Comparison of ENCODE assay signal across 10 cellular contexts in the genomic region with DNA sequence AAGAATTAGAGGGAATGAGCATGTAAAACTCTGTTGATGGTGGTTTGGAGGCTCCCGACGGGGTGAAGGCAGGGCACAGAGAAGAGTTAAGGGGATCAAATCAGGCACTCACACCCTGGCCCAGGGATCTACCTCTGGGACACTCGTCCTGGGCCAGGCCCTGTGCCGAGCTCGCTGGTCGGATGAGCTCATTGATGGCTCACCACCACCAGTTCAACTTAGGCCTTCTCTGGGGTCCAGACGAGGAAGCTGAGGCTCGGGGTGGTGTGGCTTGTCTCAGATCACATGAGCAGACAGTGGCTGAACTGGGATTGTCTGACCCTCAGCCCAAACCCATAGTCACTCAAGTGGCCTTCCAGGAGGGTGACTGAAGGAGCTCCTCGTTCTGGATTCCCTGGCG. TPM values are rescaled to one million over a fixed set of nuclear protein-coding genes. Genes with fewer than 3 reads are reported as not detected.
DNase-seq lines count a peak whose midpoint lies in the region; ATAC-seq and FAIRE-seq lines count a peak whose summit lies in the region.
"Had no signal": no experiment of that assay in that cellular context is flagged by ENCODE, and none has a peak within 500 bp of the region (broad histone marks: within the 10 kb centered on the region; RNA-seq: fewer than 3 reads in every experiment).

No MANE protein-coding gene starts in this region.

- DNase-seq in activated CD8-positive, alpha-beta memory T cell treated with anti-CD3 and anti-CD28 coated beads, Interleukin-2, amount 10 ng/mL, durations not matched to agents 7 days and 5 days: no peak
- no peak for DNase-seq in activated CD8-positive, alpha-beta memory T cell treated with anti-CD3 and anti-CD28 coated beads, Interleukin-2, amount 50 U/mL, for 4 hours
- no peak for DNase-seq in stimulated activated naive CD8-positive, alpha-beta T cell treated with anti-CD3 and anti-CD28 coated beads, Interleukin-15, amount 100 ng/mL, for 72 hours
- DNase-seq in SIG-M5 treated with dmso at 0.1 percent for 504 hours (lab: John Stamatoyannopoulos, UW; ENCODE audit: unreplicated experiment) (no peak), sciatic nerve (ENCODE audit: low spot score) (no peak), urothelium cell line (ENCODE audit: low spot score) (no peak)
- DNase-seq: activated CD4-positive, CD25-positive, alpha-beta regulatory T cell; AML-193 had no signal

- H3K4me1 Mint-ChIP-seq in activated CD8-positive, alpha-beta memory T cell treated with anti-CD3 and anti-CD28 coated beads, Interleukin-2, amount 10 ng/mL, durations not matched to agents 7 days and 5 days: peaks cover 60% of the 10 kb centered on the region
- peaks cover 33% of the 10 kb centered on the region for H3K4me1 Mint-ChIP-seq in activated T-helper 17 cell treated with anti-CD3 and anti-CD28 coated beads, Interleukin-2, amount 50 U/mL, for 72 hours
- peaks cover 62% of the 10 kb centered on the region for H3K4me1 Mint-ChIP-seq in stimulated activated naive CD8-positive, alpha-beta T cell treated with anti-CD3 and anti-CD28 coated beads, Interleukin-15, amount 100 ng/mL, for 72 hours

- CTCF ChIA-PET in activated CD8-positive, alpha-beta memory T cell treated with anti-CD3 and anti-CD28 coated beads, Interleukin-2, amount 10 ng/mL, durations not matched to agents 7 days and 5 days (lab: Charles Lee): interaction anchor here (0.8 to 2.4 kb wide), 6 partner anchors 8 to 36 kb away, joined by 3 to 11 read pairs (median 4); partner anchors contain the start of genes IER2 and STX10

- peaks cover 24% of the 10 kb centered on the region for H3K36me3 ChIP-seq in iPS-15b (ENCODE audit: control insufficient read depth, insufficient read depth, low read length)

- H3K4me3 Mint-ChIP-seq in activated CD8-positive, alpha-beta memory T cell treated with anti-CD3 and anti-CD28 coated beads, Interleukin-2, amount 10 ng/mL, durations not matched to agents 7 days and 5 days: peak overlapping the region; percentile 74
- H3K4me3 Mint-ChIP-seq in activated T-helper 17 cell treated with anti-CD3 and anti-CD28 coated beads, Interleukin-2, amount 50 U/mL, for 72 hours: peak overlapping the region; percentile 80
- H3K4me3 Mint-ChIP-seq in stimulated activated naive CD8-positive, alpha-beta T cell treated with anti-CD3 and anti-CD28 coated beads, Interleukin-15, amount 100 ng/mL, for 72 hours: peak overlapping the region; percentile 82 to 87

- H3K27ac Mint-ChIP-seq in activated CD8-positive, alpha-beta memory T cell treated with anti-CD3 and anti-CD28 coated beads, Interleukin-2, amount 10 ng/mL, durations not matched to agents 7 days and 5 days: no peak overlapping the region
- peak overlapping the region; percentile 63 for H3K27ac Mint-ChIP-seq in activated T-helper 17 cell treated with anti-CD3 and anti-CD28 coated beads, Interleukin-2, amount 50 U/mL, for 72 hours
- peak overlapping the region; percentile 37 to 86 for H3K27ac Mint-ChIP-seq in stimulated activated naive CD8-positive, alpha-beta T cell treated with anti-CD3 and anti-CD28 coated beads, Interleukin-15, amount 100 ng/mL, for 72 hours

- no peaks in the 10 kb centered on the region for H3K9me3 Mint-ChIP-seq in activated CD8-positive, alpha-beta memory T cell treated with anti-CD3 and anti-CD28 coated beads, Interleukin-2, amount 10 ng/mL, durations not matched to agents 7 days and 5 days (ENCODE audit: low read depth)
- H3K9me3 Mint-ChIP-seq in activated T-helper 17 cell treated with anti-CD3 and anti-CD28 coated beads, Interleukin-2, amount 50 U/mL, for 72 hours: no peaks in the 10 kb centered on the region
- H3K9me3 Mint-ChIP-seq in stimulated activated naive CD8-positive, alpha-beta T cell treated with anti-CD3 and anti-CD28 coated beads, Interleukin-15, amount 100 ng/mL, for 72 hours: no peaks in the 10 kb centered on the region

- peak overlapping the region; percentile 61 for H3K9ac ChIP-seq in iPS-15b (ENCODE audit: low read depth, low read length)

- H3K27me3 ChIP-seq in iPS-15b (ENCODE audit: control insufficient read depth, insufficient read depth, low read length): no peaks in the 10 kb centered on the region

- no peaks in the 10 kb centered on the region for H3K27me3 Mint-ChIP-seq in activated CD8-positive, alpha-beta memory T cell treated with anti-CD3 and anti-CD28 coated beads, Interleukin-2, amount 10 ng/mL, durations not matched to agents 7 days and 5 days
- H3K27me3 Mint-ChIP-seq in activated T-helper 17 cell treated with anti-CD3 and anti-CD28 coated beads, Interleukin-2, amount 50 U/mL, for 72 hours: no peaks in the 10 kb centered on the region
- H3K27me3 Mint-ChIP-seq in stimulated activated naive CD8-positive, alpha-beta T cell treated with anti-CD3 and anti-CD28 coated beads, Interleukin-15, amount 100 ng/mL, for 72 hours: no peaks in the 10 kb centered on the region

- peaks cover 28% of the 10 kb centered on the region for H3K4me1 ChIP-seq in iPS-15b (ENCODE audit: control insufficient read depth, insufficient read depth, low read length)

- H3K9me3 ChIP-seq in iPS-15b (ENCODE audit: control insufficient read depth, insufficient read depth, low read length): no peaks in the 10 kb centered on the region

- FAIRE-seq in urothelium cell line (lab: Jason Lieb, UNC): no peak

- H3K4me3 ChIP-seq in iPS-15b (ENCODE audit: low read depth, low read length): peak overlapping the region; percentile 88

- intact Hi-C loops in sciatic nerve (cut with DNase I): no loop called here

- H3K36me3 Mint-ChIP-seq in activated CD8-positive, alpha-beta memory T cell treated with anti-CD3 and anti-CD28 coated beads, Interleukin-2, amount 10 ng/mL, durations not matched to agents 7 days and 5 days: peaks cover 1% of the 10 kb centered on the region
- peaks cover 74% of the 10 kb centered on the region for H3K36me3 Mint-ChIP-seq in activated T-helper 17 cell treated with anti-CD3 and anti-CD28 coated beads, Interleukin-2, amount 50 U/mL, for 72 hours (ENCODE audit: low read depth)

- no peak for ATAC-seq in activated CD8-positive, alpha-beta memory T cell treated with anti-CD3 and anti-CD28 coated beads, Interleukin-2, amount 10 ng/mL, durations not matched to agents 7 days and 5 days
- no peak for ATAC-seq in activated T-helper 17 cell treated with anti-CD3 and anti-CD28 coated beads, Interleukin-2, amount 50 U/mL, for 72 hours (replicated peaks)
- no peak for ATAC-seq in stimulated activated naive CD8-positive, alpha-beta T cell treated with anti-CD3 and anti-CD28 coated beads, Interleukin-15, amount 100 ng/mL, for 72 hours
- no peak for ATAC-seq in sciatic nerve

RNA-seq across cellular contexts. Expression of gene NACC1, which starts 1.6 kb away (rescaled TPM):
- total RNA-seq in activated CD8-positive, alpha-beta memory T cell treated with anti-CD3 and anti-CD28 coated beads, Interleukin-2, amount 10 ng/mL, durations not matched to agents 7 days and 5 days: 10 to 100 TPM; 82.2 to 96.0 TPM
- 10 to 100 TPM; 70.8 to 80.6 TPM for total RNA-seq in activated T-helper 17 cell treated with anti-CD3 and anti-CD28 coated beads, Interleukin-2, amount 50 U/mL, for 72 hours
- 30.7 TPM for total RNA-seq in sciatic nerve

RNA-seq across cellular contexts. Expression of gene TRMT1, which starts 3.1 kb away (rescaled TPM):
- total RNA-seq in activated CD8-positive, alpha-beta memory T cell treated with anti-CD3 and anti-CD28 coated beads, Interleukin-2, amount 10 ng/mL, durations not matched to agents 7 days and 5 days: 10 to 100 TPM; 43.2 to 50.2 TPM
- total RNA-seq in activated T-helper 17 cell treated with anti-CD3 and anti-CD28 coated beads, Interleukin-2, amount 50 U/mL, for 72 hours: 10 to 100 TPM; 66.4 to 83.2 TPM
- 34.7 TPM for total RNA-seq in sciatic nerve

RNA-seq across cellular contexts. Expression of gene LYL1, which starts 17.0 kb away (rescaled TPM):
- under 1 TPM; 0.49 to 0.64 TPM for total RNA-seq in activated CD8-positive, alpha-beta memory T cell treated with anti-CD3 and anti-CD28 coated beads, Interleukin-2, amount 10 ng/mL, durations not matched to agents 7 days and 5 days
- total RNA-seq in activated T-helper 17 cell treated with anti-CD3 and anti-CD28 coated beads, Interleukin-2, amount 50 U/mL, for 72 hours: 1 to 10 TPM; 1.1 to 1.6 TPM
- 20.2 TPM for total RNA-seq in sciatic nerve

RNA-seq across cellular contexts. Expression of gene STX10, which starts 30.5 kb away (rescaled TPM):
- total RNA-seq in activated CD8-positive, alpha-beta memory T cell treated with anti-CD3 and anti-CD28 coated beads, Interleukin-2, amount 10 ng/mL, durations not matched to agents 7 days and 5 days: 10 to 100 TPM; 58.6 to 70.1 TPM
- 10 to 100 TPM; 76.4 to 91.3 TPM for total RNA-seq in activated T-helper 17 cell treated with anti-CD3 and anti-CD28 coated beads, Interleukin-2, amount 50 U/mL, for 72 hours
- 48.3 TPM for total RNA-seq in sciatic nerve

RNA-seq across cellular contexts. Expression of gene IER2, which starts 30.6 kb away (rescaled TPM):
- total RNA-seq in activated CD8-positive, alpha-beta memory T cell treated with anti-CD3 and anti-CD28 coated beads, Interleukin-2, amount 10 ng/mL, durations not matched to agents 7 days and 5 days: 100 to 1,000 TPM; 148 to 209 TPM
- 100 to 1,000 TPM in 1 of 2 donors, 10 to 100 TPM in 1; 85.9 to 140 TPM for total RNA-seq in activated T-helper 17 cell treated with anti-CD3 and anti-CD28 coated beads, Interleukin-2, amount 50 U/mL, for 72 hours
- total RNA-seq in sciatic nerve: 102 TPM
